Comparison of ENCODE assay signal across 17 cellular contexts in genomic region chr20:3543901-3544507, GRCh38.
DNase-seq lines count a peak whose midpoint lies in the region; ATAC-seq and TF ChIP-seq lines count a peak whose summit lies in the region.
"Had no signal": no experiment of that assay in that cellular context is flagged by ENCODE, and none has a peak within 500 bp of the region (broad histone marks: within the 10 kb centered on the region; RNA-seq: fewer than 3 reads in every experiment).

No MANE protein-coding gene starts in this region.

- TF ChIP-seq CTCF in IMR-90 (conservative IDR thresholded peaks at IDR 0.05; ENCODE audit: low read depth, low read length) = no peak
- TF ChIP-seq CTCF in astrocyte of the spinal cord (IDR thresholded peaks at IDR 0.05; ENCODE audit: low read depth, low read length) = no peak
- no peak for TF ChIP-seq CTCF in left lung (IDR thresholded peaks at IDR 0.05)

- no peak overlapping the region for H3K4ac ChIP-seq in IMR-90 (ENCODE audit: low read depth, low read length)

- no peak overlapping the region for H2AFZ ChIP-seq in IMR-90 (replicated peaks; ENCODE audit: low read length, poor library complexity)

- H3K36me3 ChIP-seq in IMR-90 (ENCODE audit: control insufficient read depth, insufficient read depth, low read length) (peaks cover 3% of the 10 kb centered on the region; the same call in 1 of the 2 replicates), left lung (peaks cover 0 to 10% of the 10 kb centered on the region in 2 donors), H7 (replicated peaks; ENCODE audit: control insufficient read depth, insufficient read depth, low read length) (no peaks in the 10 kb centered on the region)

- no peak overlapping the region for H3K9ac ChIP-seq in IMR-90 (ENCODE audit: low read depth, low read length)

- peak; percentile 81 for DNase-seq in IMR-90
- peak; percentile 90 for DNase-seq in astrocyte of the spinal cord (ENCODE audit: low read depth, low spot score)
- peak; percentile 60 for DNase-seq in islet precursor cell
- no peak for DNase-seq in left lung
- DNase-seq in H7 = no peak
- DNase-seq in middle frontal gyrus (ENCODE audit: extremely low spot score, low spot score) = no peak
- no peak for DNase-seq in hepatic stellate cell (ENCODE audit: low spot score)
- DNase-seq: activated CD8-positive, alpha-beta T cell treated with anti-CD3 and anti-CD28 coated beads, Interleukin-2, amount 10 ng/mL, durations not matched to agents 7 days and 5 days; glutamatergic neuron; NCI-H1048; NCI-H748 treated with DMSO at 0.1 percent for 48 hours; nucleus accumbens; Peyer's patch; SW 1271; tibial artery had no signal

- no peak overlapping the region for H2BK20ac ChIP-seq in IMR-90 (ENCODE audit: low read depth, low read length)

- H3K14ac ChIP-seq in IMR-90 (replicated peaks; ENCODE audit: low read depth, low read length) = no peak overlapping the region; the same call in 1 of the 2 replicates

- TF ChIP-seq RAD21 in IMR-90 (IDR thresholded peaks at IDR 0.05; ENCODE audit: low read length) = no peak

- POLR2A ChIA-PET in IMR-90 (lab: Charles Lee; ENCODE audit: unreplicated experiment) = no interaction called here

- H3K27ac ChIP-seq in IMR-90 (ENCODE audit: insufficient read depth, low read length) = no peak overlapping the region
- H3K27ac ChIP-seq in left lung = no peak overlapping the region
- H3K27ac ChIP-seq: Peyer's patch, tibial artery, VCaP had no signal

- in situ Hi-C loops in IMR-90 (cut with MboI; ENCODE audit: low sequenced_read_pairs) (no loop called here), astrocyte of the spinal cord (cut with HindIII; ENCODE audit: low sequenced_read_pairs) (no loop called here)

- H2BK5ac ChIP-seq in IMR-90 (ENCODE audit: low read depth, low read length, poor library complexity, severe bottlenecking) = no peak overlapping the region

- no peak overlapping the region for H4K8ac ChIP-seq in IMR-90 (ENCODE audit: low read depth in 2 of 2, low read length in 2 of 2)

- intact Hi-C loops in IMR-90 (cut with micrococcal nuclease) = no loop called here
- intact Hi-C loops in left lung (cut with DNase I) = no loop called here

- no peak overlapping the region for H2BK120ac ChIP-seq in IMR-90 (ENCODE audit: low read depth, low read length)

- dilution Hi-C loops in IMR-90 (cut with HindIII; ENCODE audit: low sequenced_read_pairs, unreplicated experiment) = no loop called here

- no peak overlapping the region for H3K56ac ChIP-seq in IMR-90 (ENCODE audit: extremely low read depth, insufficient read depth, low read length)

- 88% methylated on average over 3 of the region's 6 CpGs; no CpG with 5 or more reads in 1 of the 2 experiments for WGBS in IMR-90 (ENCODE audit: extremely low coverage in 2 of 2, insufficient read length in 1 of 2), 2 experiments

- no peak overlapping the region for H2AK9ac ChIP-seq in IMR-90 (replicated peaks; ENCODE audit: low read depth, low read length, poor library complexity)

- H3K27me3 ChIP-seq in IMR-90 (ENCODE audit: control insufficient read depth, insufficient read depth, low read length) = no peaks in the 10 kb centered on the region
- H3K27me3 ChIP-seq in left lung = no peaks in the 10 kb centered on the region
- H3K27me3 ChIP-seq in H7 (ENCODE audit: control insufficient read depth, insufficient read depth, low read length) = no peaks in the 10 kb centered on the region
- H3K27me3 ChIP-seq: Peyer's patch, tibial artery had no signal

- peaks cover 8% of the 10 kb centered on the region for H3K9me1 ChIP-seq in IMR-90 (ENCODE audit: insufficient read depth, low read length)

- no peak overlapping the region for H3K18ac ChIP-seq in IMR-90 (ENCODE audit: low read depth, low read length)

- CTCF ChIA-PET in IMR-90 (lab: Yijun Ruan, JAX) = no interaction called here

- H3K4me1 ChIP-seq in IMR-90 (ENCODE audit: control insufficient read depth, insufficient read depth, low read length) (peaks cover 4% of the 10 kb centered on the region; the same call in 1 of the 2 replicates), left lung (peaks cover 0 to 4% of the 10 kb centered on the region in 2 donors)
- H3K4me1 ChIP-seq: Peyer's patch had no signal

- H4K20me1 ChIP-seq in IMR-90 (ENCODE audit: insufficient read depth, low read length) = peaks cover 6% of the 10 kb centered on the region; the same call in 1 of the 2 replicates

- H4K5ac ChIP-seq in IMR-90 (ENCODE audit: low read depth, low read length) = no peak overlapping the region

- ATAC-seq in IMR-90 (ENCODE audit: low read depth) (peak; percentile 65), left lung (no peak)
- ATAC-seq: activated CD8-positive, alpha-beta T cell treated with anti-CD3 and anti-CD28 coated beads, Interleukin-2, amount 10 ng/mL, durations not matched to agents 7 days and 5 days had no signal

- H3K9me3 ChIP-seq in IMR-90 (ENCODE audit: control insufficient read depth, insufficient read depth, low read length) = no peaks in the 10 kb centered on the region
- no peaks in the 10 kb centered on the region for H3K9me3 ChIP-seq in left lung
- H3K9me3 ChIP-seq: Peyer's patch, tibial artery had no signal

- peaks cover 11 to 19% of the 10 kb centered on the region in 2 experiments for H3K79me1 ChIP-seq in IMR-90 (ENCODE audit: low read depth in 1 of 2, low read length in 2 of 2)

- no peak overlapping the region for H3K4me2 ChIP-seq in IMR-90 (ENCODE audit: low read depth, low read length)

- BruUV-seq in IMR-90 (replicated peaks; lab: Mats Ljungman, UMichigan) = no TSS peak

- no peak overlapping the region for H2BK15ac ChIP-seq in IMR-90 (ENCODE audit: low read depth, low read length)

- no peak overlapping the region for H4K91ac ChIP-seq in IMR-90 (ENCODE audit: insufficient read depth, low read depth, low read length)

- TF ChIP-seq POLR2A in IMR-90 (IDR thresholded peaks at IDR 0.05; ENCODE audit: low read depth, low read length) = no peak

- no peak overlapping the region for H3K4me3 ChIP-seq in IMR-90 (ENCODE audit: insufficient read depth, low read depth, low read length)
- H3K4me3 ChIP-seq in astrocyte of the spinal cord (ENCODE audit: low read depth, low read length) = no peak overlapping the region
- H3K4me3 ChIP-seq in left lung = no peak overlapping the region
- no peak overlapping the region for H3K4me3 ChIP-seq in H7 (ENCODE audit: insufficient read depth, low read depth, low read length)
- H3K4me3 ChIP-seq: Peyer's patch, skin epidermis, tibial artery had no signal

- no peak overlapping the region for H3K23ac ChIP-seq in IMR-90 (ENCODE audit: low read depth, low read length)

- no peak overlapping the region for H2AK5ac ChIP-seq in IMR-90 (ENCODE audit: low read depth, low read length)

TF ChIP-seq in IMR-90, 13 proteins besides CTCF, POLR2A, EP300 and RAD21:
- no peak for TF ChIP-seq SMC3 (IDR thresholded peaks at IDR 0.05; ENCODE audit: low read depth, low read length)
- peak; percentile 34; the same call in 1 of the 2 replicates for TF ChIP-seq CEBPB (IDR thresholded peaks at IDR 0.05; ENCODE audit: low read depth, low read length)
- TF ChIP-seq FOS (IDR thresholded peaks at IDR 0.05; ENCODE audit: low read depth, low read length) = no peak
- TF ChIP-seq MAZ (IDR thresholded peaks at IDR 0.05; ENCODE audit: borderline replicate concordance, low read depth, low read length) = no peak
- TF ChIP-seq USF2 (IDR thresholded peaks at IDR 0.05; ENCODE audit: low read depth, low read length) = no peak
- TF ChIP-seq RCOR1 (IDR thresholded peaks at IDR 0.05; ENCODE audit: insufficient replicate concordance, low read length) = peak; percentile 65
- peak; percentile 58 for TF ChIP-seq NFE2L2 (IDR thresholded peaks at IDR 0.05; ENCODE audit: low read depth, low read length)
- TF ChIP-seq MAFK (IDR thresholded peaks at IDR 0.05; ENCODE audit: low read depth, low read length) = no peak
TF ChIP-seq in IMR-90: peak in this region for 3.

Comparison
In these comparisons a context has a peak if more than half of its experiments do, and no peak if none do; other contexts are left out.
1. DNase-seq: peak in IMR-90 (single experiment), astrocyte of the spinal cord (single experiment) and islet precursor cell (single experiment); none in left lung (0 of 2), H7 (single experiment), middle frontal gyrus (single experiment) and hepatic stellate cell (single experiment).